ENCODE assay signal across 8 cellular contexts in genomic region chr19:45640849-45641273, GRCh38. TPM values are rescaled to one million over a fixed set of nuclear protein-coding genes. Genes with fewer than 3 reads are reported as not detected.
DNase-seq lines count a peak whose midpoint lies in the region; ATAC-seq and TF ChIP-seq lines count a peak whose summit lies in the region.

No MANE protein-coding gene starts in this region.

- 0 out of 2 replicates have a peak, but pooled peaks cover 11% of the 10 kb centered on the region for H3K79me2 ChIP-seq in PC-3 (ENCODE audit: low read length)
- H3K79me2 ChIP-seq in neural progenitor cell (ENCODE audit: low read depth): no peaks in the 10 kb centered on the region

- peak overlapping the region; percentile 85 for H3K4me3 Mint-ChIP-seq in CD8-positive, alpha-beta T cell
- H3K4me3 Mint-ChIP-seq in chondrocyte (ENCODE audit: unreplicated experiment) (peak overlapping the region; percentile 74), neural progenitor cell (peak overlapping the region; percentile 71)

- ATAC-seq in CD8-positive, alpha-beta T cell: no peak
- no peak for ATAC-seq in PC-3
- ATAC-seq in HG03571 (IDR thresholded peaks at IDR 0.05; ENCODE audit: unreplicated experiment): no peak

- H3K4me3 ChIP-seq in CD8-positive, alpha-beta T cell (ENCODE audit: low read depth, low read length): peak overlapping the region; percentile 52
- H3K4me3 ChIP-seq in PC-3 (ENCODE audit: low read length) (peak overlapping the region; percentile 64; the same call in 1 of the 2 replicates), neural progenitor cell (peak overlapping the region; percentile 39), BE2C (ENCODE audit: low read depth, low read length) (no peak overlapping the region)

- CTCF ChIA-PET in CD8-positive, alpha-beta T cell (lab: Charles Lee): interaction anchor here (1.2 to 10.1 kb wide), 16 partner anchors 10 to 161 kb away, joined by 3 to 105 read pairs (median 10); partner anchors contain the start of genes OPA3 and RTN2
- CTCF ChIA-PET in PC-3 (lab: Charles Lee): interaction anchor here (0.6 to 2.0 kb wide), 4 partner anchors 27 to 83 kb away, joined by 3 to 12 read pairs (median 6); no protein-coding TSS in a partner anchor

- H3F3A ChIP-seq in PC-3 (ENCODE audit: low read length, unreplicated experiment): peaks cover 4% of the 10 kb centered on the region
- peaks cover 61% of the 10 kb centered on the region for H3F3A ChIP-seq in neural progenitor cell (ENCODE audit: low read depth)

- H3K36me3 ChIP-seq in CD8-positive, alpha-beta T cell (ENCODE audit: insufficient read depth, low read length): no peaks in the 10 kb centered on the region
- no peaks in the 10 kb centered on the region for H3K36me3 ChIP-seq in PC-3 (ENCODE audit: low read depth, low read length)
- H3K36me3 ChIP-seq in neural progenitor cell: no peaks in the 10 kb centered on the region
- no peaks in the 10 kb centered on the region for H3K36me3 ChIP-seq in BE2C

- DNase-seq in CD8-positive, alpha-beta T cell: peak in 2 of 7 experiments; percentile 17 to 23
- DNase-seq in PC-3 (peak; percentile 23), chondrocyte (ENCODE audit: low spot score) (no peak), neural progenitor cell (ENCODE audit: low spot score) (peak; percentile 58), NCI-H82 (lab: John Stamatoyannopoulos, UW) (no peak), BE2C (no peak), Kasumi-1 (lab: John Stamatoyannopoulos, UW) (no peak)

- peak overlapping the region; percentile 66 for H3K27ac ChIP-seq in CD8-positive, alpha-beta T cell (ENCODE audit: low read depth, low read length)
- H3K27ac ChIP-seq in PC-3 (ENCODE audit: low read length): peak overlapping the region; percentile 92
- no peak overlapping the region for H3K27ac ChIP-seq in neural progenitor cell

- no peaks in the 10 kb centered on the region for H3K9me3 Mint-ChIP-seq in CD8-positive, alpha-beta T cell
- no peaks in the 10 kb centered on the region for H3K9me3 Mint-ChIP-seq in chondrocyte (ENCODE audit: low read depth)
- H3K9me3 Mint-ChIP-seq in neural progenitor cell: no peaks in the 10 kb centered on the region

- H3K4me2 ChIP-seq in PC-3 (ENCODE audit: low read length) (peak overlapping the region; percentile 94), neural progenitor cell (peak overlapping the region; percentile 74)

- no peak for TF ChIP-seq CTCF in CD8-positive, alpha-beta T cell (IDR thresholded peaks at IDR 0.05)
- TF ChIP-seq CTCF in PC-3 (conservative IDR thresholded peaks at IDR 0.05; ENCODE audit: low read depth, low read length) (no peak), chondrocyte (IDR thresholded peaks at IDR 0.05) (no peak), neural progenitor cell (IDR thresholded peaks at IDR 0.05) (no peak), BE2C (IDR thresholded peaks at IDR 0.05; ENCODE audit: low read depth, low read length) (no peak)

- no peaks in the 10 kb centered on the region for H3K27me3 Mint-ChIP-seq in CD8-positive, alpha-beta T cell (ENCODE audit: low read depth)
- H3K27me3 Mint-ChIP-seq in chondrocyte (ENCODE audit: low read depth): no peaks in the 10 kb centered on the region
- peaks cover 17% of the 10 kb centered on the region for H3K27me3 Mint-ChIP-seq in neural progenitor cell (ENCODE audit: insufficient read depth, low read depth)

- POLR2A ChIA-PET in CD8-positive, alpha-beta T cell (lab: Charles Lee): interaction anchor here (1.1 to 1.6 kb wide), 3 partner anchors 35 to 162 kb away, joined by 3 to 4 read pairs (median 3); partner anchors contain the start of genes QPCTL and SNRPD2
- POLR2A ChIA-PET in PC-3 (lab: Charles Lee; ENCODE audit: unreplicated experiment): interaction anchor here (0.6 to 1.0 kb wide), 4 partner anchors 10 to 50 kb away, joined by 3 to 6 read pairs (median 4); no protein-coding TSS in a partner anchor

- H3K36me3 Mint-ChIP-seq in CD8-positive, alpha-beta T cell: peaks cover 11% of the 10 kb centered on the region
- no peaks in the 10 kb centered on the region for H3K36me3 Mint-ChIP-seq in chondrocyte (ENCODE audit: low read depth)
- H3K36me3 Mint-ChIP-seq in neural progenitor cell: no peaks in the 10 kb centered on the region

- BruUV-seq in PC-3 (replicated peaks; lab: Mats Ljungman, UMichigan): no TSS peak

- H3K9me3 ChIP-seq in CD8-positive, alpha-beta T cell (ENCODE audit: low read length): no peaks in the 10 kb centered on the region
- H3K9me3 ChIP-seq in PC-3 (ENCODE audit: low read length): no peaks in the 10 kb centered on the region
- H3K9me3 ChIP-seq in neural progenitor cell (ENCODE audit: low read depth): no peaks in the 10 kb centered on the region
- no peaks in the 10 kb centered on the region for H3K9me3 ChIP-seq in BE2C

- no peaks in the 10 kb centered on the region for H3K9me2 ChIP-seq in PC-3 (replicated peaks; ENCODE audit: low read length)

- peaks cover 37% of the 10 kb centered on the region for H3K4me1 Mint-ChIP-seq in CD8-positive, alpha-beta T cell (ENCODE audit: low read depth)
- H3K4me1 Mint-ChIP-seq in chondrocyte (ENCODE audit: low read depth): peaks cover 40% of the 10 kb centered on the region
- H3K4me1 Mint-ChIP-seq in neural progenitor cell: peaks cover 45% of the 10 kb centered on the region

- H3K4me1 ChIP-seq in CD8-positive, alpha-beta T cell (ENCODE audit: insufficient read depth, low read length): peaks cover 41% of the 10 kb centered on the region
- peaks cover 30% of the 10 kb centered on the region for H3K4me1 ChIP-seq in PC-3 (ENCODE audit: insufficient read depth, low read length)
- peaks cover 13% of the 10 kb centered on the region for H3K4me1 ChIP-seq in neural progenitor cell
- H3K4me1 ChIP-seq in BE2C: 0 out of 2 replicates have a peak, but pooled peaks cover 6% of the 10 kb centered on the region

- H3K9ac ChIP-seq in PC-3 (ENCODE audit: low read length) (no peak overlapping the region), neural progenitor cell (no peak overlapping the region)

- H2AFZ ChIP-seq in PC-3 (ENCODE audit: low read length): peak overlapping the region; percentile 75; the same call in 1 of the 2 replicates
- no peak overlapping the region for H2AFZ ChIP-seq in neural progenitor cell (replicated peaks)

- no peaks in the 10 kb centered on the region for H4K20me1 ChIP-seq in PC-3 (ENCODE audit: low read length)
- peaks cover 4% of the 10 kb centered on the region for H4K20me1 ChIP-seq in neural progenitor cell (ENCODE audit: low read depth)

- H3K27ac Mint-ChIP-seq in CD8-positive, alpha-beta T cell: peak overlapping the region; percentile 92
- H3K27ac Mint-ChIP-seq in chondrocyte (ENCODE audit: unreplicated experiment) (peak overlapping the region; percentile 94), neural progenitor cell (no peak overlapping the region)

- intact Hi-C loops in CD8-positive, alpha-beta T cell (cut with DNase I, micrococcal nuclease): loop anchor here in 1 of 2 experiments (5.0 kb wide), 1 partner anchor 204 kb away; no protein-coding TSS in a partner anchor
- intact Hi-C loops in PC-3 (cut with micrococcal nuclease): loop anchor here (10.0 kb wide), 2 partner anchors 56 to 146 kb away; partner anchors contain the start of genes OPA3, PPM1N and RTN2

- H3K27me3 ChIP-seq in CD8-positive, alpha-beta T cell (ENCODE audit: insufficient read depth, low read length): no peaks in the 10 kb centered on the region
- H3K27me3 ChIP-seq in PC-3 (ENCODE audit: low read length) (no peaks in the 10 kb centered on the region), neural progenitor cell (peaks cover 23% of the 10 kb centered on the region), BE2C (no peaks in the 10 kb centered on the region)

RNA-seq across cellular contexts. Expression of gene EML2, which starts 1.7 kb away (rescaled TPM):
- 10 to 100 TPM; 24.0 to 26.5 TPM for total RNA-seq in CD8-positive, alpha-beta T cell
- total RNA-seq in PC-3 (2014; rRNA removed) (28.9 and 37.8 TPM in 2 replicates), chondrocyte (20.5 to 28.3 TPM (median 22.4 TPM) in 3 replicates), neural progenitor cell (ENCODE audit: low replicate concordance) (15.9 and 20.3 TPM in 2 replicates)
- 25.9 TPM for polyA plus RNA-seq in BE2C (2012; ENCODE audit: insufficient read depth, insufficient read length, low read depth)

RNA-seq across cellular contexts. Expression of gene GIPR, which starts 27.2 kb away (rescaled TPM):
- total RNA-seq in CD8-positive, alpha-beta T cell: 10 to 100 TPM in 1 of 2 experiments, 1 to 10 TPM in 1; 9.4 to 10.7 TPM
- 1.9 and 4.8 TPM in 2 replicates for total RNA-seq in PC-3 (2014; rRNA removed)
- total RNA-seq in chondrocyte: 0.41 to 2.4 TPM (median 1.3 TPM) in 3 replicates
- total RNA-seq in neural progenitor cell (ENCODE audit: low replicate concordance): not detected in 2 replicates
- polyA plus RNA-seq in BE2C (2012; ENCODE audit: insufficient read depth, insufficient read length, low read depth): 1.2 TPM

RNA-seq across cellular contexts. Expression of gene GPR4, which starts 38.8 kb away (rescaled TPM):
- not detected for total RNA-seq in CD8-positive, alpha-beta T cell
- total RNA-seq in PC-3 (2014; rRNA removed) (3.1 and 3.7 TPM in 2 replicates), chondrocyte (not detected in 3 replicates), neural progenitor cell (ENCODE audit: low replicate concordance) (not detected in 2 replicates)
- polyA plus RNA-seq in BE2C (2012; ENCODE audit: insufficient read depth, insufficient read length, low read depth): 8.6 TPM

RNA-seq across cellular contexts. Expression of gene SNRPD2, which starts 50.9 kb away (rescaled TPM):
- total RNA-seq in CD8-positive, alpha-beta T cell: 100 to 1,000 TPM; 301 to 313 TPM
- total RNA-seq in PC-3 (2014; rRNA removed) (554 and 631 TPM in 2 replicates), chondrocyte (310 to 361 TPM (median 314 TPM) in 3 replicates), neural progenitor cell (ENCODE audit: low replicate concordance) (330 and 405 TPM in 2 replicates)
- polyA plus RNA-seq in BE2C (2012; ENCODE audit: insufficient read depth, insufficient read length, low read depth): 1,335 TPM

RNA-seq across cellular contexts. Expression of gene QPCTL, which starts 51.6 kb away (rescaled TPM):
- 1 to 10 TPM; 7.0 to 7.5 TPM for total RNA-seq in CD8-positive, alpha-beta T cell
- 9.8 and 13.4 TPM in 2 replicates for total RNA-seq in PC-3 (2014; rRNA removed)
- total RNA-seq in chondrocyte: 11.9 to 13.7 TPM (median 13.4 TPM) in 3 replicates
- total RNA-seq in neural progenitor cell (ENCODE audit: low replicate concordance): 4.5 and 15.7 TPM in 2 replicates
- 4.4 TPM for polyA plus RNA-seq in BE2C (2012; ENCODE audit: insufficient read depth, insufficient read length, low read depth)

Comparison
In these comparisons a context has a peak if more than half of its experiments do, and no peak if none do; other contexts are left out.
1. DNase-seq: peak in PC-3 (single experiment) and neural progenitor cell (single experiment); none in chondrocyte (single experiment), NCI-H82 (single experiment), BE2C (single experiment) and Kasumi-1 (0 of 2).
2. Peak in every context shown above with its lines, with median percentiles within 50 percentile points of each other: H3K4me3 Mint-ChIP-seq.